31 cellular contexts compared by ENCODE assay signal in genomic region chr5:89401012-89401411, GRCh38.
"Had no signal": no experiment of that assay in that cellular context is flagged by ENCODE, and none has a peak within 500 bp of the region (broad histone marks: within the 10 kb centered on the region; RNA-seq: fewer than 3 reads in every experiment).

No MANE protein-coding gene starts in this region.

- H3K4me1 Mint-ChIP-seq: nephron; neural crest cell; stimulated activated effector memory CD8-positive, alpha-beta T cell treated with anti-CD3 and anti-CD28 coated beads, Interleukin-12 subunit alpha, Interleukin-12 subunit beta, amount 100 ng/mL, for 72 hours had no signal

- H3K27ac ChIP-seq: left lung, pancreas, prostate gland, skin epidermis, suprapubic skin, thoracic aorta, tibial artery, upper lobe of right lung, uterus had no signal

- H3K9me3 ChIP-seq: left lung, mucosa of descending colon, pancreas, prostate gland, suprapubic skin, thoracic aorta, tibial artery, upper lobe of right lung, uterus had no signal

- H3K9me3 Mint-ChIP-seq: naive thymus-derived CD8-positive, alpha-beta T cell; nephron; neural crest cell; stimulated activated naive CD8-positive, alpha-beta T cell treated with anti-CD3 and anti-CD28 coated beads, Interleukin-15, Interleukin-2, amounts not matched to agents 100 ng/mL and 50 ng/mL, for 24 hours had no signal

- H3K27me3 ChIP-seq: left lung, pancreas, suprapubic skin, tibial artery, upper lobe of right lung, uterus had no signal

- ATAC-seq: left colon; left lung; mucosa of descending colon; naive thymus-derived CD8-positive, alpha-beta T cell; right cardiac atrium; sciatic nerve; stimulated activated effector memory CD8-positive, alpha-beta T cell treated with anti-CD3 and anti-CD28 coated beads, Interleukin-12 subunit alpha, Interleukin-12 subunit beta, amount 100 ng/mL, for 72 hours; upper lobe of right lung had no signal

- H3K4me3 Mint-ChIP-seq: naive thymus-derived CD8-positive, alpha-beta T cell; nephron; neural crest cell; stimulated activated effector memory CD8-positive, alpha-beta T cell treated with anti-CD3 and anti-CD28 coated beads, Interleukin-12 subunit alpha, Interleukin-12 subunit beta, amount 100 ng/mL, for 72 hours; stimulated activated naive CD8-positive, alpha-beta T cell treated with anti-CD3 and anti-CD28 coated beads, Interleukin-15, Interleukin-2, amounts not matched to agents 100 ng/mL and 50 ng/mL, for 24 hours had no signal

- H3K27ac Mint-ChIP-seq: naive thymus-derived CD8-positive, alpha-beta T cell; nephron; stimulated activated effector memory CD8-positive, alpha-beta T cell treated with anti-CD3 and anti-CD28 coated beads, Interleukin-12 subunit alpha, Interleukin-12 subunit beta, amount 100 ng/mL, for 72 hours; stimulated activated naive CD8-positive, alpha-beta T cell treated with anti-CD3 and anti-CD28 coated beads, Interleukin-15, Interleukin-2, amounts not matched to agents 100 ng/mL and 50 ng/mL, for 24 hours had no signal

- FAIRE-seq: keratinocyte, pancreas had no signal

- H3K36me3 ChIP-seq: left lung, pancreas, prostate gland, suprapubic skin, thoracic aorta, tibial artery, upper lobe of right lung, uterus had no signal

- H3K4me3 ChIP-seq: left lung, lung, mucosa of descending colon, pancreas, prostate gland, skin epidermis, suprapubic skin, thoracic aorta, tibial artery, upper lobe of right lung, uterus had no signal

- H3K27me3 Mint-ChIP-seq: naive thymus-derived CD8-positive, alpha-beta T cell; stimulated activated naive CD8-positive, alpha-beta T cell treated with anti-CD3 and anti-CD28 coated beads, Interleukin-15, Interleukin-2, amounts not matched to agents 100 ng/mL and 50 ng/mL, for 24 hours had no signal

- DNase-seq: hippocampal formation; kidney glomerular epithelial cell; left colon; midbrain; mucosa of descending colon; naive thymus-derived CD8-positive, alpha-beta T cell; nucleus accumbens; retina; stimulated activated CD4-positive, alpha-beta T cell treated with anti-CD3 and anti-CD28 coated beads, Interleukin-12 subunit alpha, Interleukin-12 subunit beta, amount 100 ng/mL, for 4 hours; stimulated activated CD4-positive, alpha-beta T cell treated with anti-CD3 and anti-CD28 coated beads, Interleukin-15, amount 100 ng/mL, for 24 hours; stimulated activated CD4-positive, alpha-beta T cell treated with anti-CD3 and anti-CD28 coated beads, Interleukin-2, amount 100 ng/mL, for 24 hours; stimulated activated CD4-positive, alpha-beta T cell treated with anti-CD3 and anti-CD28 coated beads, Interleukin-4, amount 100 ng/mL, for 1 hour; stimulated activated naive CD4-positive, alpha-beta T cell; trophoblast cell; upper lobe of right lung; uterus had no signal

- H3K4me1 ChIP-seq: prostate gland, suprapubic skin, upper lobe of right lung, uterus had no signal
